35 cellular contexts compared by ENCODE assay signal in genomic region chr3:15475161-15475560, GRCh38.
"Had no signal": no experiment of that assay in that cellular context is flagged by ENCODE, and none has a peak within 500 bp of the region (broad histone marks: within the 10 kb centered on the region; RNA-seq: fewer than 3 reads in every experiment).

No MANE protein-coding gene starts in this region.

- H3K27me3 Mint-ChIP-seq: activated B cell treated with CpG ODN at 0.5 μM for 24 hours; activated CD4-positive, alpha-beta memory T cell treated with anti-CD3 and anti-CD28 coated beads for 36 hours; activated CD8-positive, alpha-beta T cell treated with anti-CD3 and anti-CD28 coated beads for 36 hours; activated naive CD8-positive, alpha-beta T cell treated with anti-CD3 and anti-CD28 coated beads for 36 hours; activated T-helper 17 cell treated with anti-CD3 and anti-CD28 coated beads, Interleukin-2, amount 50 U/mL, for 72 hours had no signal

- H3K4me1 Mint-ChIP-seq: activated B cell treated with CpG ODN at 0.5 μM for 24 hours; activated T-helper 17 cell treated with anti-CD3 and anti-CD28 coated beads, Interleukin-2, amount 50 U/mL, for 72 hours had no signal

- H3K4me1 ChIP-seq: breast epithelium had no signal

- H3K27me3 ChIP-seq: adrenal gland, body of pancreas, brain microvascular endothelial cell, breast epithelium had no signal

- H3K4me3 Mint-ChIP-seq: activated B cell treated with CpG ODN at 0.5 μM for 24 hours; activated CD4-positive, alpha-beta memory T cell treated with anti-CD3 and anti-CD28 coated beads for 36 hours; activated CD4-positive, alpha-beta T cell treated with anti-CD3 and anti-CD28 coated beads, Interleukin-2, amount 10 ng/mL, durations not matched to agents 24 days and 14 days; activated CD8-positive, alpha-beta T cell treated with anti-CD3 and anti-CD28 coated beads for 36 hours; activated naive CD4-positive, alpha-beta T cell treated with anti-CD3 and anti-CD28 coated beads for 36 hours; activated naive CD8-positive, alpha-beta T cell treated with anti-CD3 and anti-CD28 coated beads for 36 hours; activated T-cell treated with anti-CD3 and anti-CD28 coated beads, Interleukin-2, amount 50 U/mL, for 4 hours; activated T-cell treated with anti-CD3 and anti-CD28 coated beads, Interleukin-2, amount 50 U/mL, for 72 hours; activated T-helper 1 cell treated with anti-CD3 and anti-CD28 coated beads, Interleukin-12 subunit alpha, Interleukin-12 subunit beta, Interleukin-2, Interleukin-4 antibody, amounts not matched to agents 30 ng/mL and 10 ng/mL and 1 ng/mL, durations not matched to agents 14 hours and 24 hours and 36 hours; activated T-helper 17 cell treated with anti-CD3 and anti-CD28 coated beads, Interleukin-2, amount 50 U/mL, for 72 hours; T-helper 1 cell treated with Interleukin-12 subunit alpha and Interleukin-12 subunit beta and Interleukin-4 antibody, amounts not matched to agents 30 μg/mL and 1 μg/mL, for 36 hours; T-helper 2 cell treated with Interferon-gamma antibody and Interleukin-4, amounts not matched to agents 5 μg/mL and 100 μg/mL, for 36 hours had no signal

- H3K27ac Mint-ChIP-seq: activated B cell treated with CpG ODN at 0.5 μM for 24 hours; activated CD4-positive, alpha-beta memory T cell treated with anti-CD3 and anti-CD28 coated beads for 36 hours; activated CD4-positive, alpha-beta T cell treated with anti-CD3 and anti-CD28 coated beads, Interleukin-2, amount 10 ng/mL, durations not matched to agents 24 days and 14 days; activated CD8-positive, alpha-beta T cell treated with anti-CD3 and anti-CD28 coated beads for 36 hours; activated naive CD4-positive, alpha-beta T cell treated with anti-CD3 and anti-CD28 coated beads for 36 hours; activated naive CD4-positive, alpha-beta T cell treated with anti-CD3 and anti-CD28 coated beads, Interleukin-2, amount 50 U/mL, for 72 hours; activated naive CD8-positive, alpha-beta T cell treated with anti-CD3 and anti-CD28 coated beads for 36 hours; activated T-cell treated with anti-CD3 and anti-CD28 coated beads, Interleukin-2, amount 50 U/mL, for 72 hours; activated T-helper 1 cell treated with anti-CD3 and anti-CD28 coated beads, Interleukin-12 subunit alpha, Interleukin-12 subunit beta, Interleukin-2, Interleukin-4 antibody, amounts not matched to agents 30 ng/mL and 10 ng/mL and 1 ng/mL, durations not matched to agents 14 hours and 24 hours and 36 hours; activated T-helper 17 cell treated with anti-CD3 and anti-CD28 coated beads, Interleukin-2, amount 50 U/mL, for 72 hours; T-helper 1 cell treated with Interleukin-12 subunit alpha and Interleukin-12 subunit beta and Interleukin-4 antibody, amounts not matched to agents 30 μg/mL and 1 μg/mL, for 36 hours; T-helper 2 cell treated with Interferon-gamma antibody and Interleukin-4, amounts not matched to agents 5 μg/mL and 100 μg/mL, for 36 hours had no signal

- H3K4me3 ChIP-seq: adrenal gland, body of pancreas, breast epithelium had no signal

- H3K9me3 Mint-ChIP-seq: activated B cell treated with CpG ODN at 0.5 μM for 24 hours; activated CD4-positive, alpha-beta memory T cell treated with anti-CD3 and anti-CD28 coated beads for 36 hours; activated CD4-positive, alpha-beta T cell treated with anti-CD3 and anti-CD28 coated beads, Interleukin-2, amount 10 ng/mL, durations not matched to agents 24 days and 14 days; activated CD8-positive, alpha-beta T cell treated with anti-CD3 and anti-CD28 coated beads for 36 hours; activated naive CD4-positive, alpha-beta T cell treated with anti-CD3 and anti-CD28 coated beads for 36 hours; activated naive CD4-positive, alpha-beta T cell treated with anti-CD3 and anti-CD28 coated beads, Interleukin-2, amount 50 U/mL, for 72 hours; activated naive CD8-positive, alpha-beta T cell treated with anti-CD3 and anti-CD28 coated beads for 36 hours; activated T-cell treated with anti-CD3 and anti-CD28 coated beads, Interleukin-2, amount 50 U/mL, for 4 hours; activated T-cell treated with anti-CD3 and anti-CD28 coated beads, Interleukin-2, amount 50 U/mL, for 72 hours; activated T-helper 1 cell treated with anti-CD3 and anti-CD28 coated beads, Interleukin-12 subunit alpha, Interleukin-12 subunit beta, Interleukin-2, Interleukin-4 antibody, amounts not matched to agents 30 ng/mL and 10 ng/mL and 1 ng/mL, durations not matched to agents 14 hours and 24 hours and 36 hours; activated T-helper 17 cell treated with anti-CD3 and anti-CD28 coated beads, Interleukin-2, amount 50 U/mL, for 72 hours; T-helper 1 cell treated with Interleukin-12 subunit alpha and Interleukin-12 subunit beta and Interleukin-4 antibody, amounts not matched to agents 30 μg/mL and 1 μg/mL, for 36 hours; T-helper 2 cell treated with Interferon-gamma antibody and Interleukin-4, amounts not matched to agents 5 μg/mL and 100 μg/mL, for 36 hours had no signal

- H3K27ac ChIP-seq: adrenal gland, body of pancreas, brain microvascular endothelial cell, breast epithelium, VCaP had no signal

- ATAC-seq: activated CD8-positive, alpha-beta T cell treated with anti-CD3 and anti-CD28 coated beads for 36 hours; activated naive CD4-positive, alpha-beta T cell treated with anti-CD3 and anti-CD28 coated beads, Interleukin-2, amount 50 U/mL, for 72 hours; activated T-cell treated with anti-CD3 and anti-CD28 coated beads, Interleukin-2, amount 50 U/mL, for 4 hours; activated T-cell treated with anti-CD3 and anti-CD28 coated beads, Interleukin-2, amount 50 U/mL, for 72 hours; activated T-helper 17 cell treated with anti-CD3 and anti-CD28 coated beads, Interleukin-2, amount 50 U/mL, for 72 hours; body of pancreas had no signal

- DNase-seq: activated B cell treated with CpG ODN at 0.5 μM for 24 hours; activated CD4-positive, alpha-beta memory T cell treated with anti-CD3 and anti-CD28 coated beads for 36 hours; activated CD4-positive, alpha-beta T cell treated with anti-CD3 and anti-CD28 coated beads for 4 hours; activated CD4-positive, alpha-beta T cell treated with anti-CD3 and anti-CD28 coated beads, Interleukin-2, amount 10 ng/mL, durations not matched to agents 24 days and 14 days; activated CD4-positive, alpha-beta T cell treated with anti-CD3 and anti-CD28 coated beads, Interleukin-2, amount 50 U/mL, for 1 hour; activated CD4-positive, alpha-beta T cell treated with anti-CD3 and anti-CD28 coated beads, Interleukin-2, amount 50 U/mL, for 4 hours; activated CD4-positive, CD25-positive, alpha-beta regulatory T cell treated with anti-CD3 and anti-CD28 coated beads, Interleukin-2, amount 50 U/mL, for 72 hours; activated CD8-positive, alpha-beta memory T cell treated with anti-CD3 and anti-CD28 coated beads, Interleukin-2, amount 50 U/mL, for 4 hours; activated CD8-positive, alpha-beta T cell treated with anti-CD3 and anti-CD28 coated beads for 36 hours; activated effector memory CD4-positive, alpha-beta T cell treated with anti-CD3 and anti-CD28 coated beads, Interleukin-2, amount 50 U/mL, for 16 hours; activated gamma-delta T cell treated with Interleukin-2 at 50 U/mL for 16 hours; activated naive CD4-positive, alpha-beta T cell; activated naive CD4-positive, alpha-beta T cell treated with anti-CD3 and anti-CD28 coated beads for 36 hours; activated naive CD4-positive, alpha-beta T cell treated with anti-CD3 and anti-CD28 coated beads, Interleukin-2, amount 50 U/mL, for 16 hours; activated naive CD8-positive, alpha-beta T cell treated with anti-CD3 and anti-CD28 coated beads for 36 hours; activated T-cell treated with anti-CD3 and anti-CD28 coated beads for 4 hours; activated T-cell treated with anti-CD3 and anti-CD28 coated beads, Interleukin-2, amount 50 U/mL, for 1 hour; activated T-cell treated with anti-CD3 and anti-CD28 coated beads, Interleukin-2, amount 50 U/mL, for 4 hours; activated T-cell treated with anti-CD3 and anti-CD28 coated beads, Interleukin-2, amount 50 U/mL, for 72 hours; amniotic stem cell; aorta; body of pancreas; brain microvascular endothelial cell; central memory CD4-positive, alpha-beta T cell; T-helper 1 cell; T-helper 2 cell; T-helper 9 cell had no signal

- H3K9me3 ChIP-seq: adrenal gland, body of pancreas, breast epithelium had no signal

- H3K36me3 ChIP-seq: adrenal gland, brain microvascular endothelial cell, breast epithelium had no signal

- H3K36me3 Mint-ChIP-seq: activated CD4-positive, alpha-beta memory T cell treated with anti-CD3 and anti-CD28 coated beads for 36 hours; activated naive CD4-positive, alpha-beta T cell treated with anti-CD3 and anti-CD28 coated beads, Interleukin-2, amount 50 U/mL, for 72 hours; activated naive CD8-positive, alpha-beta T cell treated with anti-CD3 and anti-CD28 coated beads for 36 hours had no signal
